9 cellular contexts compared by ENCODE assay signal in the genomic region with DNA sequence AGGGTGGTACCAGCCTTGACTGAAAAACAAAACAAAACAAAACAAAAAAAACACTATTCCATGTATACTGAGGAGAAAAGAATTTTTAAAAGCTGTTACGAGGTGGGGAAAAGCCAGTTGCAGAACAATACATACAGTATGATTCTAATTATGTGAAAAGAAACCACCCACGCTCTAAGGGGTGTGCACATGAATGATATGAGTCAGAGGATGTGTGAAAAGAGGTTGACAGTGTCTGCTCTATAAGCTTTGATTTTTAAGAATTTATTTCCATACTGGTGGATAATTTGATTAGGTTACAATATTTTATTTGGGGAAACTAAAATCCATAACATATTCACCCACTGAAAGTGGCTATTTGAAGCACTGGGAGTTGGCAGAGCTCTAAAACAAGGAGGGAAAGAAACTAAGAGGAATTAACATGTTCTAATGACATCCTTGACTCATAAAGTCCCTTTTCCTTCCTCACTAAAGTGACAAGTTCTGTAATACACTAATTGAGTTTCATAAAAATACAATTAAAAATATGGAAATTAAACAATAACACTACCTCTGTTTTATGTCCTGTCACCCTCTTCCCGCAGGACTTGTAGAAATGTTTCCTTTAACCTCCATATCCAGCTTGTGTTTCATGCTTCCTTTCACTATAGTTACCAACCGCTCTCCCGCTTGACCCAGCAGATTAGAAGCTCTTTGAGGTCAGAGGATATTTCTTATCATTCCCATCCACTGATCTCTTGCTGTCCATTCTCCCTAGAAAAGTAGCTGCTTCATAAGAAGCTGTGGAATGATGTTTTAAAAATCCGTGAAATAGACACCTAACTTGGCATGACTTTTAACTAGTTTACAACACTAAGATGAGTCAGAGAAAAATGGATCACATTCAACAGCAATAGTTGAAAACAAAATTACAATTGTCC.
A peak's percentile ranks its signal among the peaks of the same experiment; 100 is the strongest.
DNase-seq lines count a peak whose midpoint lies in the region; ATAC-seq lines count a peak whose summit lies in the region.
"Had no signal": no experiment of that assay in that cellular context is flagged by ENCODE, and none has a peak within 500 bp of the region (broad histone marks: within the 10 kb centered on the region; RNA-seq: fewer than 3 reads in every experiment).

No MANE protein-coding gene starts in this region.

- no peak overlapping the region for H3K4me3 ChIP-seq in skeletal muscle satellite cell (ENCODE audit: low read length)

- peak overlapping the region; percentile 32 for H3K9ac ChIP-seq in skeletal muscle satellite cell (ENCODE audit: low read depth, low read length)

- peak; percentile 37 for DNase-seq in activated naive CD4-positive, alpha-beta T cell treated with Interleukin-2 at 50 U/mL for 16 hours
- no peak for DNase-seq in activated naive CD4-positive, alpha-beta T cell treated with anti-CD3 and anti-CD28 coated beads, Interleukin-2, amount 10 ng/mL, durations not matched to agents 7 days and 5 days
- DNase-seq in NCI-H2107 treated with DMSO at 0.1 percent for 48 hours (lab: John Stamatoyannopoulos, UW; ENCODE audit: unreplicated experiment) (no peak), inferior parietal cortex (ENCODE audit: extremely low spot score) (no peak), D341Med (ENCODE audit: low spot score) (no peak)

- CTCF ChIA-PET in activated naive CD4-positive, alpha-beta T cell treated with anti-CD3 and anti-CD28 coated beads, Interleukin-2, amount 10 ng/mL, durations not matched to agents 7 days and 5 days (lab: Charles Lee) = interaction anchor here (3.3 kb wide), 1 partner anchor 64 kb away, joined by 12 read pairs; no protein-coding TSS in a partner anchor

- peak; percentile 99 for ATAC-seq in HG03095 (IDR thresholded peaks at IDR 0.05; ENCODE audit: unreplicated experiment)
- peak; percentile 100 for ATAC-seq in activated T-helper 17 cell treated with anti-CD3 and anti-CD28 coated beads, Interleukin-2, amount 50 U/mL, for 72 hours (replicated peaks)

- peaks cover 12% of the 10 kb centered on the region for H3K4me1 Mint-ChIP-seq in activated naive CD4-positive, alpha-beta T cell treated with anti-CD3 and anti-CD28 coated beads, Interleukin-2, amount 10 ng/mL, durations not matched to agents 7 days and 5 days
- peaks cover 15% of the 10 kb centered on the region for H3K4me1 Mint-ChIP-seq in activated T-helper 17 cell treated with anti-CD3 and anti-CD28 coated beads, Interleukin-2, amount 50 U/mL, for 72 hours

- no peaks in the 10 kb centered on the region for H3K9me3 ChIP-seq in skeletal muscle satellite cell (replicated peaks; ENCODE audit: low read length)

- no peaks in the 10 kb centered on the region for H3K9me3 Mint-ChIP-seq in activated naive CD4-positive, alpha-beta T cell treated with anti-CD3 and anti-CD28 coated beads, Interleukin-2, amount 10 ng/mL, durations not matched to agents 7 days and 5 days
- no peaks in the 10 kb centered on the region for H3K9me3 Mint-ChIP-seq in activated T-helper 17 cell treated with anti-CD3 and anti-CD28 coated beads, Interleukin-2, amount 50 U/mL, for 72 hours
- H3K9me3 Mint-ChIP-seq: CD4-positive, CD25-positive, alpha-beta regulatory T cell had no signal

- no peaks in the 10 kb centered on the region for H3K36me3 Mint-ChIP-seq in activated naive CD4-positive, alpha-beta T cell treated with anti-CD3 and anti-CD28 coated beads, Interleukin-2, amount 10 ng/mL, durations not matched to agents 7 days and 5 days
- no peaks in the 10 kb centered on the region for H3K36me3 Mint-ChIP-seq in activated T-helper 17 cell treated with anti-CD3 and anti-CD28 coated beads, Interleukin-2, amount 50 U/mL, for 72 hours (ENCODE audit: low read depth)
- H3K36me3 Mint-ChIP-seq: CD4-positive, CD25-positive, alpha-beta regulatory T cell had no signal

- H3K27me3 ChIP-seq in skeletal muscle satellite cell (ENCODE audit: control insufficient read depth, insufficient read depth, low read length) = no peaks in the 10 kb centered on the region

- no peak overlapping the region for H3K27ac Mint-ChIP-seq in activated naive CD4-positive, alpha-beta T cell treated with anti-CD3 and anti-CD28 coated beads, Interleukin-2, amount 10 ng/mL, durations not matched to agents 7 days and 5 days
- peak overlapping the region; percentile 9 for H3K27ac Mint-ChIP-seq in activated T-helper 17 cell treated with anti-CD3 and anti-CD28 coated beads, Interleukin-2, amount 50 U/mL, for 72 hours
- H3K27ac Mint-ChIP-seq: CD4-positive, CD25-positive, alpha-beta regulatory T cell had no signal

- H3K4me2 ChIP-seq in skeletal muscle satellite cell (ENCODE audit: low read length) = peak overlapping the region; percentile 63

- no peaks in the 10 kb centered on the region for H3K36me3 ChIP-seq in skeletal muscle satellite cell (ENCODE audit: insufficient read depth, low read length)

- peaks cover 10% of the 10 kb centered on the region for H3K27me3 Mint-ChIP-seq in activated naive CD4-positive, alpha-beta T cell treated with anti-CD3 and anti-CD28 coated beads, Interleukin-2, amount 10 ng/mL, durations not matched to agents 7 days and 5 days
- peaks cover 18% of the 10 kb centered on the region for H3K27me3 Mint-ChIP-seq in activated T-helper 17 cell treated with anti-CD3 and anti-CD28 coated beads, Interleukin-2, amount 50 U/mL, for 72 hours

- H3K4me1 ChIP-seq in skeletal muscle satellite cell (ENCODE audit: control insufficient read depth, insufficient read depth, low read length) = peaks cover 30% of the 10 kb centered on the region

- H3K4me3 Mint-ChIP-seq in activated naive CD4-positive, alpha-beta T cell treated with anti-CD3 and anti-CD28 coated beads, Interleukin-2, amount 10 ng/mL, durations not matched to agents 7 days and 5 days = no peak overlapping the region
- H3K4me3 Mint-ChIP-seq in activated T-helper 17 cell treated with anti-CD3 and anti-CD28 coated beads, Interleukin-2, amount 50 U/mL, for 72 hours = peak overlapping the region; percentile 18
- H3K4me3 Mint-ChIP-seq: CD4-positive, CD25-positive, alpha-beta regulatory T cell had no signal
